1 cellular context compared by ENCODE assay signal in the genomic region with DNA sequence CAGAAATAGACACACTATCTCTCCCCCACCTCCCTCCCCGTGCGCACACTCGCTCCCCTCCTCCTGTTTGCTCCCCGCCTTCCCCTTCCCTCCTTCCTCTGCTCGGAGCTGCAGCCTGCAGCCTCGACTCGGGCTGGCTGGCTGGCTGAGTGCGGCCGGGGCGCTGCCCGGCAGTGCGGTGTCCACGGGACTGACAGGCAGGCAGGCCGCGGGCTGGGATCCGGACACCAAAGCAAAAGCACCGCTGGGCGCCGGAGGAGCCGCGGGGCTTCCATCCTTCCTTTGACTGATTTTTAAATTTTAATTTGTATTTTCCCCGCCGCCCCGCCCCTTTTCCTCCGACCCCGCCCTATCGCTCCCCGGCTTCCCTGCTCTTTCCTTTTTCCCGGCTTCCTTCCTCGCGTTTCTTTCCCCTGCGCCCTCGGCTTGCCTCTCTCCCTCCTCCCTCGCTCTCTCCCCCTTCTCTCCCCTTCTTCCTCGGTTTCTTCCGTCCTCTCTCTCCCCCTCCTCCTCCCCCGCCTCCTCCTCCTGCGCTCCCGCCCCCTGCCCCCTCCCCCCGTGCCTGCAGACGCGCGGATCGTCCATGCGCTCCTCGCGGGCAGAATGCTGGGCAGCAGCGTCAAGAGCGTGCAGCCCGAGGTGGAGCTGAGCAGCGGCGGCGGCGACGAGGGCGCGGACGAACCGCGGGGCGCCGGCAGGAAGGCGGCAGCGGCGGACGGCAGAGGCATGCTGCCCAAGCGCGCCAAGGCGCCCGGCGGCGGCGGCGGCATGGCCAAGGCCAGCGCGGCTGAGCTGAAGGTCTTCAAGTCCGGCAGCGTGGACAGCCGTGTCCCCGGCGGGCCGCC.
TF ChIP-seq lines count a peak whose summit lies in the region.

No MANE protein-coding gene starts in this region.

TF ChIP-seq in K562, 482 proteins besides CTCF, POLR2A, EP300 and RAD21 (continued from another document and continues in another):
- TF ChIP-seq, protein P1, sequence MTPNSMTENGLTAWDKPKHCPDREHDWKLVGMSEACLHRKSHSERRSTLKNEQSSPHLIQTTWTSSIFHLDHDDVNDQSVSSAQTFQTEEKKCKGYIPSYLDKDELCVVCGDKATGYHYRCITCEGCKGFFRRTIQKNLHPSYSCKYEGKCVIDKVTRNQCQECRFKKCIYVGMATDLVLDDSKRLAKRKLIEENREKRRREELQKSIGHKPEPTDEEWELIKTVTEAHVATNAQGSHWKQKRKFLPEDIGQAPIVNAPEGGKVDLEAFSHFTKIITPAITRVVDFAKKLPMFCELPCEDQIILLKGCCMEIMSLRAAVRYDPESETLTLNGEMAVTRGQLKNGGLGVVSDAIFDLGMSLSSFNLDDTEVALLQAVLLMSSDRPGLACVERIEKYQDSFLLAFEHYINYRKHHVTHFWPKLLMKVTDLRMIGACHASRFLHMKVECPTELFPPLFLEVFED (CRISPR knock-in tag; conservative IDR thresholded peaks at IDR 0.05), result no peak
- TF ChIP-seq, protein P2, sequence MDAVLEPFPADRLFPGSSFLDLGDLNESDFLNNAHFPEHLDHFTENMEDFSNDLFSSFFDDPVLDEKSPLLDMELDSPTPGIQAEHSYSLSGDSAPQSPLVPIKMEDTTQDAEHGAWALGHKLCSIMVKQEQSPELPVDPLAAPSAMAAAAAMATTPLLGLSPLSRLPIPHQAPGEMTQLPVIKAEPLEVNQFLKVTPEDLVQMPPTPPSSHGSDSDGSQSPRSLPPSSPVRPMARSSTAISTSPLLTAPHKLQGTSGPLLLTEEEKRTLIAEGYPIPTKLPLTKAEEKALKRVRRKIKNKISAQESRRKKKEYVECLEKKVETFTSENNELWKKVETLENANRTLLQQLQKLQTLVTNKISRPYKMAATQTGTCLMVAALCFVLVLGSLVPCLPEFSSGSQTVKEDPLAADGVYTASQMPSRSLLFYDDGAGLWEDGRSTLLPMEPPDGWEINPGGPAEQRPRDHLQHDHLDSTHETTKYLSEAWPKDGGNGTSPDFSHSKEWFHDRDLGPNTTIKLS (IDR thresholded peaks at IDR 0.05; ENCODE audit: borderline replicate concordance, low read depth), result no peak
- TF ChIP-seq CBFA2T3 (IDR thresholded peaks at IDR 0.05), result 0 out of 2 replicates have a peak, but pooled peaks have one; percentile 5
- no peak for TF ChIP-seq ZNF174 (CRISPR knock-in tag; IDR thresholded peaks at IDR 0.05)
- TF ChIP-seq NFIC (IDR thresholded peaks at IDR 0.05), result no peak
- TF ChIP-seq PHB2 (IDR thresholded peaks at IDR 0.05; ENCODE audit: low read depth), result no peak
- TF ChIP-seq, protein P3, sequence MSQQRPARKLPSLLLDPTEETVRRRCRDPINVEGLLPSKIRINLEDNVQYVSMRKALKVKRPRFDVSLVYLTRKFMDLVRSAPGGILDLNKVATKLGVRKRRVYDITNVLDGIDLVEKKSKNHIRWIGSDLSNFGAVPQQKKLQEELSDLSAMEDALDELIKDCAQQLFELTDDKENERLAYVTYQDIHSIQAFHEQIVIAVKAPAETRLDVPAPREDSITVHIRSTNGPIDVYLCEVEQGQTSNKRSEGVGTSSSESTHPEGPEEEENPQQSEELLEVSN (IDR thresholded peaks at IDR 0.05; ENCODE audit: borderline replicate concordance in 1 of 2, extremely low read depth in 1 of 2, insufficient read depth in 1 of 2, insufficient read length in 1 of 2, low read depth in 1 of 2, low read length in 1 of 2, poor library complexity in 1 of 2, severe bottlenecking in 1 of 2), result peak; percentile 70 to 82
- TF ChIP-seq SRSF1 (IDR thresholded peaks at IDR 0.05; ENCODE audit: low read depth, low read length), result no peak
- no peak for TF ChIP-seq NR2F6 (CRISPR knock-in tag; IDR thresholded peaks at IDR 0.05)
- TF ChIP-seq PHB (CRISPR knock-in tag; IDR thresholded peaks at IDR 0.05), result no peak
- TF ChIP-seq PURB (CRISPR knock-in tag; IDR thresholded peaks at IDR 0.05; ENCODE audit: low read depth), result no peak
- TF ChIP-seq POLR3A (IDR thresholded peaks at IDR 0.05; ENCODE audit: borderline replicate concordance, extremely low read depth, insufficient read depth, insufficient read length), result no peak
- TF ChIP-seq, protein P4, sequence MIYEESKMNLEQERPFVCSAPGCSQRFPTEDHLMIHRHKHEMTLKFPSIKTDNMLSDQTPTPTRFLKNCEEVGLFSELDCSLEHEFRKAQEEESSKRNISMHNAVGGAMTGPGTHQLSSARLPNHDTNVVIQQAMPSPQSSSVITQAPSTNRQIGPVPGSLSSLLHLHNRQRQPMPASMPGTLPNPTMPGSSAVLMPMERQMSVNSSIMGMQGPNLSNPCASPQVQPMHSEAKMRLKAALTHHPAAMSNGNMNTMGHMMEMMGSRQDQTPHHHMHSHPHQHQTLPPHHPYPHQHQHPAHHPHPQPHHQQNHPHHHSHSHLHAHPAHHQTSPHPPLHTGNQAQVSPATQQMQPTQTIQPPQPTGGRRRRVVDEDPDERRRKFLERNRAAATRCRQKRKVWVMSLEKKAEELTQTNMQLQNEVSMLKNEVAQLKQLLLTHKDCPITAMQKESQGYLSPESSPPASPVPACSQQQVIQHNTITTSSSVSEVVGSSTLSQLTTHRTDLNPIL (CRISPR knock-in tag; IDR thresholded peaks at IDR 0.05), result no peak
- TF ChIP-seq KDM2B (CRISPR knock-in tag; IDR thresholded peaks at IDR 0.05), result no peak
- TF ChIP-seq, protein P5, sequence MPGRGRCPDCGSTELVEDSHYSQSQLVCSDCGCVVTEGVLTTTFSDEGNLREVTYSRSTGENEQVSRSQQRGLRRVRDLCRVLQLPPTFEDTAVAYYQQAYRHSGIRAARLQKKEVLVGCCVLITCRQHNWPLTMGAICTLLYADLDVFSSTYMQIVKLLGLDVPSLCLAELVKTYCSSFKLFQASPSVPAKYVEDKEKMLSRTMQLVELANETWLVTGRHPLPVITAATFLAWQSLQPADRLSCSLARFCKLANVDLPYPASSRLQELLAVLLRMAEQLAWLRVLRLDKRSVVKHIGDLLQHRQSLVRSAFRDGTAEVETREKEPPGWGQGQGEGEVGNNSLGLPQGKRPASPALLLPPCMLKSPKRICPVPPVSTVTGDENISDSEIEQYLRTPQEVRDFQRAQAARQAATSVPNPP (IDR thresholded peaks at IDR 0.05; ENCODE audit: borderline replicate concordance, insufficient read depth, insufficient read length), result no peak
- no peak for TF ChIP-seq C11orf30 (IDR thresholded peaks at IDR 0.05; ENCODE audit: low read depth)
- TF ChIP-seq RFX7 (CRISPR knock-in tag; IDR thresholded peaks at IDR 0.05), result no peak
- TF ChIP-seq, protein P6, sequence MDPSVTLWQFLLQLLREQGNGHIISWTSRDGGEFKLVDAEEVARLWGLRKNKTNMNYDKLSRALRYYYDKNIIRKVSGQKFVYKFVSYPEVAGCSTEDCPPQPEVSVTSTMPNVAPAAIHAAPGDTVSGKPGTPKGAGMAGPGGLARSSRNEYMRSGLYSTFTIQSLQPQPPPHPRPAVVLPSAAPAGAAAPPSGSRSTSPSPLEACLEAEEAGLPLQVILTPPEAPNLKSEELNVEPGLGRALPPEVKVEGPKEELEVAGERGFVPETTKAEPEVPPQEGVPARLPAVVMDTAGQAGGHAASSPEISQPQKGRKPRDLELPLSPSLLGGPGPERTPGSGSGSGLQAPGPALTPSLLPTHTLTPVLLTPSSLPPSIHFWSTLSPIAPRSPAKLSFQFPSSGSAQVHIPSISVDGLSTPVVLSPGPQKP (CRISPR knock-in tag; IDR thresholded peaks at IDR 0.05), result no peak
- TF ChIP-seq RFX1 (IDR thresholded peaks at IDR 0.05), result no peak
- no peak for TF ChIP-seq XRCC3 (IDR thresholded peaks at IDR 0.05)
- no peak for TF ChIP-seq WHSC1 (IDR thresholded peaks at IDR 0.05; ENCODE audit: low read length)
- no peak for TF ChIP-seq SRSF3 (IDR thresholded peaks at IDR 0.05; ENCODE audit: insufficient read depth, low read length)
- 0 out of 2 replicates have a peak, but pooled peaks have one; percentile 51 for TF ChIP-seq ERF (CRISPR knock-in tag; IDR thresholded peaks at IDR 0.05)
- TF ChIP-seq FOXJ2 (tag; IDR thresholded peaks at IDR 0.05), result no peak
- TF ChIP-seq, protein P7, sequence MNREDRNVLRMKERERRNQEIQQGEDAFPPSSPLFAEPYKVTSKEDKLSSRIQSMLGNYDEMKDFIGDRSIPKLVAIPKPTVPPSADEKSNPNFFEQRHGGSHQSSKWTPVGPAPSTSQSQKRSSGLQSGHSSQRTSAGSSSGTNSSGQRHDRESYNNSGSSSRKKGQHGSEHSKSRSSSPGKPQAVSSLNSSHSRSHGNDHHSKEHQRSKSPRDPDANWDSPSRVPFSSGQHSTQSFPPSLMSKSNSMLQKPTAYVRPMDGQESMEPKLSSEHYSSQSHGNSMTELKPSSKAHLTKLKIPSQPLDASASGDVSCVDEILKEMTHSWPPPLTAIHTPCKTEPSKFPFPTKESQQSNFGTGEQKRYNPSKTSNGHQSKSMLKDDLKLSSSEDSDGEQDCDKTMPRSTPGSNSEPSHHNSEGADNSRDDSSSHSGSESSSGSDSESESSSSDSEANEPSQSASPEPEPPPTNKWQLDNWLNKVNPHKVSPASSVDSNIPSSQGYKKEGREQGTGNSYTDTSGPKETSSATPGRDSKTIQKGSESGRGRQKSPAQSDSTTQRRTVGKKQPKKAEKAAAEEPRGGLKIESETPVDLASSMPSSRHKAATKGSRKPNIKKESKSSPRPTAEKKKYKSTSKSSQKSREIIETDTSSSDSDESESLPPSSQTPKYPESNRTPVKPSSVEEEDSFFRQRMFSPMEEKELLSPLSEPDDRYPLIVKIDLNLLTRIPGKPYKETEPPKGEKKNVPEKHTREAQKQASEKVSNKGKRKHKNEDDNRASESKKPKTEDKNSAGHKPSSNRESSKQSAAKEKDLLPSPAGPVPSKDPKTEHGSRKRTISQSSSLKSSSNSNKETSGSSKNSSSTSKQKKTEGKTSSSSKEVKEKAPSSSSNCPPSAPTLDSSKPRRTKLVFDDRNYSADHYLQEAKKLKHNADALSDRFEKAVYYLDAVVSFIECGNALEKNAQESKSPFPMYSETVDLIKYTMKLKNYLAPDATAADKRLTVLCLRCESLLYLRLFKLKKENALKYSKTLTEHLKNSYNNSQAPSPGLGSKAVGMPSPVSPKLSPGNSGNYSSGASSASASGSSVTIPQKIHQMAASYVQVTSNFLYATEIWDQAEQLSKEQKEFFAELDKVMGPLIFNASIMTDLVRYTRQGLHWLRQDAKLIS (CRISPR knock-in tag; IDR thresholded peaks at IDR 0.05), result no peak
- TF ChIP-seq DMBX1 (CRISPR knock-in tag; IDR thresholded peaks at IDR 0.05; ENCODE audit: borderline replicate concordance), result no peak
- TF ChIP-seq, protein P8, sequence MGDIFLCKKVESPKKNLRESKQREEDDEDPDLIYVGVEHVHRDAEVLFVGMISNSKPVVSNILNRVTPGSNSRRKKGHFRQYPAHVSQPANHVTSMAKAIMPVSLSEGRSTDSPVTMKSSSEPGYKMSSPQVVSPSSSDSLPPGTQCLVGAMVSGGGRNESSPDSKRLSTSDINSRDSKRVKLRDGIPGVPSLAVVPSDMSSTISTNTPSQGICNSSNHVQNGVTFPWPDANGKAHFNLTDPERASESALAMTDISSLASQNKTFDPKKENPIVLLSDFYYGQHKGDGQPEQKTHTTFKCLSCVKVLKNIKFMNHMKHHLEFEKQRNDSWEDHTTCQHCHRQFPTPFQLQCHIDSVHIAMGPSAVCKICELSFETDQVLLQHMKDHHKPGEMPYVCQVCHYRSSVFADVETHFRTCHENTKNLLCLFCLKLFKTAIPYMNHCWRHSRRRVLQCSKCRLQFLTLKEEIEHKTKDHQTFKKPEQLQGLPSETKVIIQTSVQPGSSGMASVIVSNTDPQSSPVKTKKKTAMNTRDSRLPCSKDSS (IDR thresholded peaks at IDR 0.05; ENCODE audit: low read depth, partially characterized antibody), result no peak
- no peak for TF ChIP-seq ZNF274 (IDR thresholded peaks at IDR 0.05; ENCODE audit: borderline replicate concordance, low read depth, low read length)
- no peak for TF ChIP-seq POLR2B (IDR thresholded peaks at IDR 0.05; ENCODE audit: low read depth, partially characterized antibody)
- no peak for TF ChIP-seq ZC3H11A (IDR thresholded peaks at IDR 0.05; ENCODE audit: low read depth, low read length)
- TF ChIP-seq ZNF253 (CRISPR knock-in tag; conservative IDR thresholded peaks at IDR 0.05), result no peak
- TF ChIP-seq, protein P9, sequence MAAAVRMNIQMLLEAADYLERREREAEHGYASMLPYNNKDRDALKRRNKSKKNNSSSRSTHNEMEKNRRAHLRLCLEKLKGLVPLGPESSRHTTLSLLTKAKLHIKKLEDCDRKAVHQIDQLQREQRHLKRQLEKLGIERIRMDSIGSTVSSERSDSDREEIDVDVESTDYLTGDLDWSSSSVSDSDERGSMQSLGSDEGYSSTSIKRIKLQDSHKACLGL (CRISPR knock-in tag; IDR thresholded peaks at IDR 0.05; ENCODE audit: borderline replicate concordance, poor library complexity, severe bottlenecking), result no peak
- TF ChIP-seq SETDB1 (IDR thresholded peaks at IDR 0.05; ENCODE audit: low read length), result no peak
- no peak for TF ChIP-seq CSDE1 (IDR thresholded peaks at IDR 0.05)
- TF ChIP-seq ZNF217 (CRISPR knock-in tag; IDR thresholded peaks at IDR 0.05), result no peak
- 0 out of 2 replicates have a peak, but pooled peaks have one; percentile 14 for TF ChIP-seq HCFC1 (IDR thresholded peaks at IDR 0.05; ENCODE audit: low read depth, low read length)
- TF ChIP-seq ZEB2 (IDR thresholded peaks at IDR 0.05), result no peak
- TF ChIP-seq SMC3 (conservative IDR thresholded peaks at IDR 0.05; ENCODE audit: insufficient read depth, low read depth, low read length), result no peak
- TF ChIP-seq, protein P10, sequence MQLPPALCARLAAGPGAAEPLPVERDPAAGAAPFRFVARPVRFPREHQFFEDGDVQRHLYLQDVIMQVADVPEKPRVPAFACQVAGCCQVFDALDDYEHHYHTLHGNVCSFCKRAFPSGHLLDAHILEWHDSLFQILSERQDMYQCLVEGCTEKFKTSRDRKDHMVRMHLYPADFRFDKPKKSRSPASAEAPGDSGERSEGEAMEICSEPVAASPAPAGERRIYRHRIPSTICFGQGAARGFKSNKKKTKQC (CRISPR knock-in tag; IDR thresholded peaks at IDR 0.05), result no peak
- TF ChIP-seq U2AF2 (optimal IDR thresholded peaks at IDR 0.05; ENCODE audit: low read depth, low read length), result no peak
- TF ChIP-seq, protein P11, sequence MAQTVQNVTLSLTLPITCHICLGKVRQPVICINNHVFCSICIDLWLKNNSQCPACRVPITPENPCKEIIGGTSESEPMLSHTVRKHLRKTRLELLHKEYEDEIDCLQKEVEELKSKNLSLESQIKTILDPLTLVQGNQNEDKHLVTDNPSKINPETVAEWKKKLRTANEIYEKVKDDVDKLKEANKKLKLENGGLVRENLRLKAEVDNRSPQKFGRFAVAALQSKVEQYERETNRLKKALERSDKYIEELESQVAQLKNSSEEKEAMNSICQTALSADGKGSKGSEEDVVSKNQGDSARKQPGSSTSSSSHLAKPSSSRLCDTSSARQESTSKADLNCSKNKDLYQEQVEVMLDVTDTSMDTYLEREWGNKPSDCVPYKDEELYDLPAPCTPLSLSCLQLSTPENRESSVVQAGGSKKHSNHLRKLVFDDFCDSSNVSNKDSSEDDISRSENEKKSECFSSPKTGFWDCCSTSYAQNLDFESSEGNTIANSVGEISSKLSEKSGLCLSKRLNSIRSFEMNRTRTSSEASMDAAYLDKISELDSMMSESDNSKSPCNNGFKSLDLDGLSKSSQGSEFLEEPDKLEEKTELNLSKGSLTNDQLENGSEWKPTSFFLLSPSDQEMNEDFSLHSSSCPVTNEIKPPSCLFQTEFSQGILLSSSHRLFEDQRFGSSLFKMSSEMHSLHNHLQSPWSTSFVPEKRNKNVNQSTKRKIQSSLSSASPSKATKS (CRISPR knock-in tag; IDR thresholded peaks at IDR 0.05), result no peak
- TF ChIP-seq ZNF699 (CRISPR knock-in tag; IDR thresholded peaks at IDR 0.05; ENCODE audit: insufficient replicate concordance), result no peak
